ENCODE assay signal across 8 cellular contexts in genomic region chr13:45119990-45120864, GRCh38. TPM values are rescaled to one million over a fixed set of nuclear protein-coding genes. Genes with fewer than 3 reads are reported as not detected.
DNase-seq lines count a peak whose midpoint lies in the region; ATAC-seq and TF ChIP-seq lines count a peak whose summit lies in the region.

A gene with protein sequence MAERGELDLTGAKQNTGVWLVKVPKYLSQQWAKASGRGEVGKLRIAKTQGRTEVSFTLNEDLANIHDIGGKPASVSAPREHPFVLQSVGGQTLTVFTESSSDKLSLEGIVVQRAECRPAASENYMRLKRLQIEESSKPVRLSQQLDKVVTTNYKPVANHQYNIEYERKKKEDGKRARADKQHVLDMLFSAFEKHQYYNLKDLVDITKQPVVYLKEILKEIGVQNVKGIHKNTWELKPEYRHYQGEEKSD (plus strand): TSS chr13:45120510. CDS start chr13:45120656, 146 bp downstream.

- no peak within 1 kb of the TSS for H3K27ac Mint-ChIP-seq in activated naive CD4-positive, alpha-beta T cell treated with anti-CD3 and anti-CD28 coated beads, Interleukin-2, amount 50 U/mL, for 72 hours

- DNase-seq in GM06990 (ENCODE audit: extremely low read depth, insufficient read length) (peak; percentile 88), NCI-H1048 (lab: John Stamatoyannopoulos, UW) (peak; percentile 42), SKM-1 (lab: John Stamatoyannopoulos, UW; ENCODE audit: unreplicated experiment) (peak; percentile 82), Right ventricle myocardium inferior (ENCODE audit: missing footprints) (peak; percentile 94), ovary (peak; percentile 88 to 94 (median 93))
- peak; percentile 79 to 88 for DNase-seq in activated naive CD4-positive, alpha-beta T cell treated with anti-CD3 and anti-CD28 coated beads, Interleukin-2, amount 50 U/mL, for 72 hours (ENCODE audit: low spot score in 2 of 2)

- peak within 1 kb of the TSS in 1 of 2 donors; percentile 83 for H3K27ac ChIP-seq in ovary
- peak within 1 kb of the TSS; percentile 82 for H3K27ac ChIP-seq in thymus (ENCODE audit: low read depth)

- peak within 1 kb of the TSS; percentile 86 for H3K4me3 ChIP-seq in GM06990 (replicated peaks; ENCODE audit: low read depth, low read length)
- peak within 1 kb of the TSS; percentile 90 for H3K4me3 ChIP-seq in ovary
- peak within 1 kb of the TSS; percentile 81 for H3K4me3 ChIP-seq in thymus (ENCODE audit: low read length)

- TF ChIP-seq EP300 in ovary (IDR thresholded peaks at IDR 0.05) = no peak

- TF ChIP-seq CTCF in GM06990 (IDR thresholded peaks at IDR 0.05; ENCODE audit: insufficient read depth, low read length, poor library complexity, severe bottlenecking) (no peak), ovary (IDR thresholded peaks at IDR 0.05) (no peak)

- H3K9me3 ChIP-seq in ovary (no peaks in the 10 kb centered on the region), thymus (ENCODE audit: control insufficient read depth) (no peaks in the 10 kb centered on the region)

- intact Hi-C loops in Right ventricle myocardium inferior (cut with DNase I) = loop anchor here (5.0 kb wide), 1 partner anchor 73 kb away; no protein-coding TSS in a partner anchor
- intact Hi-C loops in ovary (cut with DNase I) = loop anchor here in 1 of 4 donors (5.0 kb wide), 1 partner anchor 953 kb away; no protein-coding TSS in a partner anchor

- H3K9me3 Mint-ChIP-seq in activated naive CD4-positive, alpha-beta T cell treated with anti-CD3 and anti-CD28 coated beads, Interleukin-2, amount 50 U/mL, for 72 hours = no peaks in the 10 kb centered on the region

- no peak for TF ChIP-seq POLR2A in ovary (IDR thresholded peaks at IDR 0.05)

- ATAC-seq in HG02588 (IDR thresholded peaks at IDR 0.05; ENCODE audit: unreplicated experiment) (peak; percentile 78), Right ventricle myocardium inferior (peak; percentile 93)
- peak; percentile 69 to 74 for ATAC-seq in activated naive CD4-positive, alpha-beta T cell treated with anti-CD3 and anti-CD28 coated beads, Interleukin-2, amount 50 U/mL, for 72 hours

- H3K36me3 Mint-ChIP-seq in activated naive CD4-positive, alpha-beta T cell treated with anti-CD3 and anti-CD28 coated beads, Interleukin-2, amount 50 U/mL, for 72 hours = no peaks in the 10 kb centered on the region

- 0 to 1% (median 0%) methylated on average over 52 to 53 of the region's 53 CpGs for WGBS in ovary, 3 donors
- under 1% methylated on average over 53 of the region's 53 CpGs for WGBS in thymus

- H3K36me3 ChIP-seq in GM06990 (ENCODE audit: control insufficient read depth, insufficient read depth, low read length) (no peaks in the 10 kb centered on the region), ovary (no peaks in the 10 kb centered on the region), thymus (ENCODE audit: control insufficient read depth, insufficient read depth) (no peaks in the 10 kb centered on the region)

- H3K4me1 ChIP-seq in ovary (ENCODE audit: insufficient read depth) (peaks cover 10% of the 10 kb centered on the region), thymus (ENCODE audit: control insufficient read depth, insufficient read depth, low read length) (peaks cover 15% of the 10 kb centered on the region)

- no peaks in the 10 kb centered on the region for H3K27me3 ChIP-seq in GM06990 (replicated peaks; ENCODE audit: control insufficient read depth, insufficient read depth, low read length)
- no peaks in the 10 kb centered on the region for H3K27me3 ChIP-seq in ovary
- no peaks in the 10 kb centered on the region for H3K27me3 ChIP-seq in thymus (ENCODE audit: control insufficient read depth, insufficient read depth)

RNA-seq across cellular contexts. Expression of the gene that starts here (rescaled TPM):
- total RNA-seq in activated naive CD4-positive, alpha-beta T cell treated with anti-CD3 and anti-CD28 coated beads, Interleukin-2, amount 50 U/mL, for 72 hours = 10 to 100 TPM; 20.4 to 23.3 TPM
- total RNA-seq in Right ventricle myocardium inferior (19.7 TPM), ovary (10 to 100 TPM; 13.6 to 19.2 (median 14.6) TPM)
- polyA plus RNA-seq in ovary (10 to 100 TPM; 12.4 to 14.6 TPM), thymus (31.0 TPM)

Comparison
In these comparisons a context has a peak if more than half of its experiments do, and no peak if none do; other contexts are left out.
1. DNase-seq: peak in every context shown above with its lines; median percentile 94 in Right ventricle myocardium inferior; 93 in ovary; 88 in GM06990; 84 in activated naive CD4-positive, alpha-beta T cell treated with anti-CD3 and anti-CD28 coated beads, Interleukin-2, amount 50 U/mL, for 72 hours; 82 in SKM-1; 42 in NCI-H1048.